Comparison of ENCODE assay signal across 20 cellular contexts in the genomic region with DNA sequence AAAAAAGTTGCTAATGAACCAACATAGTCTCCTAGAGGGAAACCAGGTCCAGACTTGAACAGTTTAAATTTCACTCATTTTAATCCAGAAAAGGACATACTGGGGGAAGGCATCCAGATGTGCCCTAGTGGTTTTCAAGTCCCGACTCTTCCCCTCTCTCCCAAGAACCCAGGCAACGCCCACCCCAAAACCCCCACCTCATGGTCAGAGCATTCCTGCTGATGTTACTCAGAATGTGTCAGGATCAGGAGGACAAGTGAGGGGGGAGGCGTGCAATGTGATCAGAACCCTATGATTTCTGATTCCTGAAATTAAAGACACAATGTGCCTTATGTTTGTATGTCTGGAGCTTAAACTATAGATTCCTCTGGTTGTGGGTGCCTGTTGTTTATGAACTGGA. TPM values are rescaled to one million over a fixed set of nuclear protein-coding genes. Genes with fewer than 3 reads are reported as not detected.
DNase-seq lines count a peak whose midpoint lies in the region; ATAC-seq and TF ChIP-seq lines count a peak whose summit lies in the region.
"Had no signal": no experiment of that assay in that cellular context is flagged by ENCODE, and none has a peak within 500 bp of the region (broad histone marks: within the 10 kb centered on the region; RNA-seq: fewer than 3 reads in every experiment).

No MANE protein-coding gene starts in this region.

- H4K20me1 ChIP-seq in PC-3 (ENCODE audit: low read length): no peaks in the 10 kb centered on the region

- H3K79me1 ChIP-seq in trophoblast cell (ENCODE audit: low read length): no peaks in the 10 kb centered on the region

- H3K36me3 ChIP-seq in PC-3 (ENCODE audit: low read depth, low read length) (peaks cover 24% of the 10 kb centered on the region; the same call in 1 of the 2 replicates), spleen (peaks cover 9 to 47% (median 41%) of the 10 kb centered on the region in 6 donors), trophoblast cell (ENCODE audit: control insufficient read depth in 1 of 2, insufficient read depth in 2 of 2, low read length in 2 of 2) (peaks cover 10 to 18% of the 10 kb centered on the region in 2 experiments)

- no peak for ATAC-seq in PC-3
- ATAC-seq: activated T-cell treated with anti-CD3 and anti-CD28 coated beads, Interleukin-2, amount 50 U/mL, for 4 hours; effector memory CD8-positive, alpha-beta T cell; mucosa of descending colon had no signal

- no peak overlapping the region for H3K23ac ChIP-seq in trophoblast cell (ENCODE audit: low read length)

- H3K79me2 ChIP-seq in PC-3 (ENCODE audit: low read length): no peaks in the 10 kb centered on the region
- H3K79me2 ChIP-seq in trophoblast cell (ENCODE audit: control insufficient read depth, insufficient read depth, low read length, poor library complexity): no peaks in the 10 kb centered on the region

- H2BK5ac ChIP-seq in trophoblast cell (ENCODE audit: low read depth, low read length, poor library complexity): no peak overlapping the region

- H3F3A ChIP-seq in PC-3 (ENCODE audit: low read length, unreplicated experiment): no peaks in the 10 kb centered on the region

- no peaks in the 10 kb centered on the region for H3K9me2 ChIP-seq in PC-3 (replicated peaks; ENCODE audit: low read length)

- TF ChIP-seq CTCF in PC-3 (conservative IDR thresholded peaks at IDR 0.05; ENCODE audit: low read depth, low read length) (no peak), nephron (IDR thresholded peaks at IDR 0.05; ENCODE audit: unreplicated experiment in 3 of 3) (no peak), spleen (IDR thresholded peaks at IDR 0.05 in 8 of 11, conservative IDR thresholded peaks at IDR 0.05 in 3 of 11) (no peak)

- H3K4me3 Mint-ChIP-seq in nephron (peak overlapping the region in 1 of 3 experiments; percentile 17), immature natural killer cell (no peak overlapping the region)
- H3K4me3 Mint-ChIP-seq: activated naive CD8-positive, alpha-beta T cell treated with anti-CD3 and anti-CD28 coated beads for 36 hours; activated T-cell treated with anti-CD3 and anti-CD28 coated beads, Interleukin-2, amount 50 U/mL, for 4 hours; effector memory CD8-positive, alpha-beta T cell had no signal

- H3K36me3 Mint-ChIP-seq in nephron (ENCODE audit: low read depth): peaks cover 14% of the 10 kb centered on the region
- peaks cover 0 to 7% (median 4%) of the 10 kb centered on the region in 3 donors for H3K36me3 Mint-ChIP-seq in immature natural killer cell

- H3K4me3 ChIP-seq in PC-3 (ENCODE audit: low read length): no peak overlapping the region
- H3K4me3 ChIP-seq in spleen: no peak overlapping the region
- H3K4me3 ChIP-seq in trophoblast cell (ENCODE audit: low read depth, low read length): no peak overlapping the region
- H3K4me3 ChIP-seq: mucosa of descending colon, pancreas, PC-9 had no signal

- no peak overlapping the region for H3K18ac ChIP-seq in trophoblast cell (ENCODE audit: low read length)

- no peak overlapping the region for H4K12ac ChIP-seq in trophoblast cell (ENCODE audit: low read depth, low read length)

- no peaks in the 10 kb centered on the region for H3K27me3 Mint-ChIP-seq in nephron (ENCODE audit: low read depth)
- H3K27me3 Mint-ChIP-seq in immature natural killer cell (ENCODE audit: low read depth in 3 of 3): peaks cover 0 to 8% (median 1%) of the 10 kb centered on the region in 3 donors
- H3K27me3 Mint-ChIP-seq: activated naive CD8-positive, alpha-beta T cell treated with anti-CD3 and anti-CD28 coated beads for 36 hours; effector memory CD8-positive, alpha-beta T cell had no signal

- POLR2A ChIA-PET in PC-3 (lab: Charles Lee; ENCODE audit: unreplicated experiment): no interaction called here

- H3K4me1 ChIP-seq in PC-3 (ENCODE audit: insufficient read depth, low read length) (no peaks in the 10 kb centered on the region), spleen (peaks cover 6 to 28% (median 12%) of the 10 kb centered on the region in 6 donors), trophoblast cell (ENCODE audit: control insufficient read depth in 1 of 2, insufficient read depth in 2 of 2, low read length in 2 of 2) (no peaks in the 10 kb centered on the region)

- no TSS peak for BruUV-seq in PC-3 (replicated peaks; lab: Mats Ljungman, UMichigan)

- H3K9me3 ChIP-seq in PC-3 (ENCODE audit: low read length) (no peaks in the 10 kb centered on the region), spleen (no peaks in the 10 kb centered on the region), trophoblast cell (ENCODE audit: insufficient read depth, low read depth, low read length) (no peaks in the 10 kb centered on the region)
- H3K9me3 ChIP-seq: mucosa of descending colon, pancreas had no signal

- TF ChIP-seq POLR2A in spleen (IDR thresholded peaks at IDR 0.05): no peak

- H2BK12ac ChIP-seq in trophoblast cell (ENCODE audit: low read length): no peak overlapping the region

- H3K27ac Mint-ChIP-seq in nephron (peak overlapping the region; percentile 31 to 77 (median 33)), immature natural killer cell (peak overlapping the region in 1 of 6 donors; percentile 27)
- H3K27ac Mint-ChIP-seq: activated naive CD8-positive, alpha-beta T cell treated with anti-CD3 and anti-CD28 coated beads for 36 hours; effector memory CD8-positive, alpha-beta T cell had no signal

- H3K4me1 Mint-ChIP-seq in nephron: peaks cover 24% of the 10 kb centered on the region
- H3K4me1 Mint-ChIP-seq in immature natural killer cell: peaks cover 11 to 14% of the 10 kb centered on the region in 2 donors

- no peak overlapping the region for H2BK120ac ChIP-seq in trophoblast cell (ENCODE audit: insufficient read depth, low read length, poor library complexity)

- H3K9me3 Mint-ChIP-seq in nephron (no peaks in the 10 kb centered on the region), immature natural killer cell (no peaks in the 10 kb centered on the region)
- H3K9me3 Mint-ChIP-seq: activated naive CD8-positive, alpha-beta T cell treated with anti-CD3 and anti-CD28 coated beads for 36 hours; activated T-cell treated with anti-CD3 and anti-CD28 coated beads, Interleukin-2, amount 50 U/mL, for 4 hours; effector memory CD8-positive, alpha-beta T cell had no signal

- no peak overlapping the region for H4K91ac ChIP-seq in trophoblast cell (ENCODE audit: low read depth, low read length)

- H3K9ac ChIP-seq in PC-3 (ENCODE audit: low read length) (no peak overlapping the region), trophoblast cell (ENCODE audit: low read length) (no peak overlapping the region)

- H3K14ac ChIP-seq in trophoblast cell (ENCODE audit: low read length): no peak overlapping the region

- CTCF ChIA-PET in PC-3 (lab: Charles Lee): interaction anchor here (0.6 kb wide), 1 partner anchor 187 kb away, joined by 3 read pairs; no protein-coding TSS in a partner anchor

- H4K8ac ChIP-seq in trophoblast cell (ENCODE audit: low read depth, low read length): no peak overlapping the region

- no peak overlapping the region for H3K4me2 ChIP-seq in PC-3 (ENCODE audit: low read length)
- H3K4me2 ChIP-seq in trophoblast cell (ENCODE audit: low read length): no peak overlapping the region
- H3K4me2 ChIP-seq: PC-9 had no signal

- no peak overlapping the region for H3K4ac ChIP-seq in trophoblast cell (ENCODE audit: low read depth, low read length)

- WGBS in spleen, 5 donors: 81 to 91% (median 89%) methylated on average over 3 of the region's 3 CpGs
- WGBS in trophoblast cell (ENCODE audit: extremely low coverage, insufficient coverage, insufficient read length): no CpG with 5 or more reads among the region's 3 CpGs

- no peak overlapping the region for H2AK5ac ChIP-seq in trophoblast cell (ENCODE audit: low read length)

- no peak overlapping the region for H2AFZ ChIP-seq in PC-3 (ENCODE audit: low read length)
- no peak overlapping the region for H2AFZ ChIP-seq in trophoblast cell (ENCODE audit: insufficient read depth, low read length, poor library complexity)
- H2AFZ ChIP-seq: PC-9 had no signal

- no peaks in the 10 kb centered on the region for H3K27me3 ChIP-seq in PC-3 (ENCODE audit: low read length)
- H3K27me3 ChIP-seq in spleen (replicated peaks in 1 of 7): no peaks in the 10 kb centered on the region
- H3K27me3 ChIP-seq in trophoblast cell (ENCODE audit: insufficient read depth, low read length): no peaks in the 10 kb centered on the region
- H3K27me3 ChIP-seq: pancreas had no signal

- intact Hi-C loops in PC-3 (cut with micrococcal nuclease): loop anchor here (5.0 kb wide), 1 partner anchor 232 kb away; the partner anchor contains the start of gene MCL1
- intact Hi-C loops in spleen (cut with DNase I; ENCODE audit: low total_unique reads): no loop called here

- DNase-seq in EH (ENCODE audit: low read depth): peak; percentile 63
- peak; percentile 22 for DNase-seq in PC-3
- peak; percentile 59 for DNase-seq in fibroblast of gingiva (ENCODE audit: low read depth)
- no peak for DNase-seq in spleen
- DNase-seq in immature natural killer cell: no peak
- DNase-seq in trophoblast cell: no peak
- no peak for DNase-seq in NCI-H128 (lab: John Stamatoyannopoulos, UW; ENCODE audit: unreplicated experiment)
- DNase-seq: activated CD4-positive, alpha-beta T cell treated with anti-CD3 and anti-CD28 coated beads, Interleukin-2, amount 50 U/mL, for 48 hours; activated naive CD8-positive, alpha-beta T cell treated with anti-CD3 and anti-CD28 coated beads for 36 hours; activated T-cell treated with anti-CD3 and anti-CD28 coated beads, Interleukin-2, amount 50 U/mL, for 4 hours; caudate nucleus; effector memory CD8-positive, alpha-beta T cell; kidney; MM.1S; mucosa of descending colon; NCI-H2081; NCI-H526 treated with DMSO at 0.1 percent for 48 hours; pancreas; PC-9 had no signal

- no peak overlapping the region for H3K27ac ChIP-seq in PC-3 (ENCODE audit: low read length)
- no peak overlapping the region for H3K27ac ChIP-seq in spleen
- H3K27ac ChIP-seq in trophoblast cell (ENCODE audit: low read depth, low read length): no peak overlapping the region
- H3K27ac ChIP-seq: pancreas, PC-9 had no signal

RNA-seq across cellular contexts. Expression of gene CTSK, which starts 1.6 kb away (rescaled TPM):
- total RNA-seq in PC-3 (2014; rRNA removed) (2.0 and 5.6 TPM in 2 replicates), spleen (10 to 100 TPM; 11.5 to 23.6 (median 20.6) TPM)
- polyA plus RNA-seq in spleen (10 to 100 TPM; 28.5 to 68.2 (median 49.2) TPM), immature natural killer cell (1 to 10 TPM in 1 of 3 donors, not detected in 2; 1.1 TPM)
- polyA plus RNA-seq in trophoblast cell (2013): 1.4 and 1.5 TPM in 2 replicates

RNA-seq across cellular contexts. Expression of gene CTSS, which starts 44.1 kb away (rescaled TPM):
- total RNA-seq in PC-3 (2014; rRNA removed): 0.46 TPM in 1 of 2 replicates, not detected in the other
- 100 to 1,000 TPM; 495 to 685 (median 618) TPM for total RNA-seq in spleen
- 100 to 1,000 TPM; 117 to 181 (median 137) TPM for polyA plus RNA-seq in spleen
- 100 to 1,000 TPM; 162 to 235 (median 177) TPM for polyA plus RNA-seq in immature natural killer cell
- 0.04 and 0.11 TPM in 2 replicates for polyA plus RNA-seq in trophoblast cell (2013)

Comparison
In these comparisons a context has a peak if more than half of its experiments do, and no peak if none do; other contexts are left out.
1. DNase-seq: peak in EH (single experiment), PC-3 (single experiment) and fibroblast of gingiva (single experiment); none in spleen (single experiment), immature natural killer cell (0 of 3), trophoblast cell (0 of 2) and NCI-H128 (single experiment).
2. RNA of gene CTSS, which starts 44.1 kb away (total RNA-seq): 495 to 685 TPM in spleen; 0.46 TPM in PC-3; every median in the first group is over 100 times any median in the second.